8 cellular contexts compared by ENCODE assay signal in genomic region chr7:118153551-118154177, GRCh38.
DNase-seq lines count a peak whose midpoint lies in the region; ATAC-seq and TF ChIP-seq lines count a peak whose summit lies in the region.

No MANE protein-coding gene starts in this region.

- no peaks in the 10 kb centered on the region for H3K9me2 ChIP-seq in DOHH2 (replicated peaks; ENCODE audit: control insufficient read depth, low read length)

- peaks cover 7% of the 10 kb centered on the region; the same call in 1 of the 2 replicates for H3K9me3 ChIP-seq in DOHH2 (ENCODE audit: control insufficient read depth, insufficient read depth, low read length)

- DNase-seq in NCI-H2081 treated with DMSO at 0.1 percent for 48 hours (lab: John Stamatoyannopoulos, UW) (peak; percentile 11), astrocyte of the cerebellum (ENCODE audit: low read depth) (no peak), kidney tubule cell (ENCODE audit: low spot score) (peak; percentile 57), NCI-H1436 (lab: John Stamatoyannopoulos, UW) (no peak), NCI-H2107 treated with DMSO at 0.1 percent for 48 hours (lab: John Stamatoyannopoulos, UW; ENCODE audit: unreplicated experiment) (no peak)

- peaks cover 32% of the 10 kb centered on the region for H3K27me3 ChIP-seq in DOHH2 (ENCODE audit: control insufficient read depth, low read length)

- no peak overlapping the region for H3K27ac ChIP-seq in DOHH2 (ENCODE audit: low read depth, low read length)

- H3K79me2 ChIP-seq in DOHH2 (ENCODE audit: control insufficient read depth, low read length) = no peaks in the 10 kb centered on the region

- ATAC-seq in GM21786 (IDR thresholded peaks at IDR 0.05; ENCODE audit: unreplicated experiment) = peak; percentile 53
- no peak for ATAC-seq in HG02588 (IDR thresholded peaks at IDR 0.05; ENCODE audit: unreplicated experiment)

- in situ Hi-C loops in astrocyte of the cerebellum (cut with HindIII; ENCODE audit: low sequenced_read_pairs) = no loop called here

- no peak overlapping the region for H3K4me3 ChIP-seq in DOHH2 (ENCODE audit: low read length)
- H3K4me3 ChIP-seq in astrocyte of the cerebellum (ENCODE audit: low read depth, low read length) = no peak overlapping the region

- no peaks in the 10 kb centered on the region for H4K20me1 ChIP-seq in DOHH2 (ENCODE audit: control insufficient read depth, insufficient read depth, low read depth, low read length)

- H3K4me2 ChIP-seq in DOHH2 (ENCODE audit: low read length) = no peak overlapping the region

- no peaks in the 10 kb centered on the region for H3K4me1 ChIP-seq in DOHH2 (ENCODE audit: control insufficient read depth, low read length)

- H3F3A ChIP-seq in DOHH2 (ENCODE audit: control insufficient read depth, insufficient read depth) = no peaks in the 10 kb centered on the region

- TF ChIP-seq CTCF in DOHH2 (IDR thresholded peaks at IDR 0.05; ENCODE audit: low read depth, low read length, poor library complexity, severe bottlenecking) (peak; percentile 85), astrocyte of the cerebellum (IDR thresholded peaks at IDR 0.05; ENCODE audit: low read depth, low read length, missing control alignments) (peak; percentile 8)

- no peaks in the 10 kb centered on the region for H3K36me3 ChIP-seq in DOHH2 (ENCODE audit: control insufficient read depth, low read length)

Comparison
In these comparisons a context has a peak if more than half of its experiments do, and no peak if none do; other contexts are left out.
1. DNase-seq: peak in NCI-H2081 treated with DMSO at 0.1 percent for 48 hours (single experiment) and kidney tubule cell (single experiment); none in astrocyte of the cerebellum (single experiment), NCI-H1436 (single experiment) and NCI-H2107 treated with DMSO at 0.1 percent for 48 hours (single experiment).